In the genomic region with DNA sequence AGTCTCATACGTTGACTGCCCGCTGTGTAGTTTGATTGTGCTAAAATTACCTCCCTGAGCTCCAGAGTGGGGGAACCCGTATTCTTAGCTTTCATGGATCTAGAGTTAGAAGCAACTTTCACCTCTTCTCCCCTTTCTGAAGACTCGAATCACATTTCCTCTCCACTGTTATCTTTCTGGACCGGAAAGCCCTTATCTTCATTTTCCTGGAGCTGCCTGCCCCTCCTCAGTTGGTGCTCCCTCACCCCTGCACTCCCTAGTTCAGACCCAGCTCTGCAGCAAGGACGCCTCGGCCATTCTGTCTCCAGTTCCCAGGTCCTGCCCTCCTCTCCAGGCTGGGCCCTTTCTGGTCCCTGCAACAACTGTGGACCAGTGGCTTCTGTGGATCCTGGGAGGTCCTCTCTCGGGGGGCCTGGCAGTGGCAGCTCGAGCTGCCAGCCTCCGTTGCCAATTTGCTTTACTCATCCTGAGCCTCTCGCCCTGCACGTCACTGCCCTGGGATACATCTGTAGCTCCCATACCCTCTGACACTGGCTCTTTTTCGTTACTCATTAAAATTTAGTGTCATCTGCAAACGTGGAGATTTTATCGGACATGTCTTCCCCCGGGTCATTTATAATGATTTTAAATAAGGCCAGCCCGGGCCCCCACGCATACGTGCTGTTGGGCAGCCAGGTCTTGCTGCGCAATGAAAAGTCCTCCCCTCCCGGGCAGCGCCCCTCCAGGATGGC, we compare ENCODE assay signal across 13 cellular contexts.
DNase-seq lines count a peak whose midpoint lies in the region; ATAC-seq, FAIRE-seq and TF ChIP-seq lines count a peak whose summit lies in the region.
"Had no signal": no experiment of that assay in that cellular context is flagged by ENCODE, and none has a peak within 500 bp of the region (broad histone marks: within the 10 kb centered on the region; RNA-seq: fewer than 3 reads in every experiment).

No MANE protein-coding gene starts in this region.

- peaks cover 37 to 91% of the 10 kb centered on the region in 2 experiments; a peak in 4 of 5 replicates for H3K27me3 ChIP-seq in K562 (ENCODE audit: control insufficient read depth in 2 of 2, insufficient read depth in 2 of 2, low read length in 2 of 2)
- H3K27me3 ChIP-seq in CD8-positive, alpha-beta memory T cell (ENCODE audit: insufficient read depth, low read length, poor library complexity, severe bottlenecking) = peaks cover 6% of the 10 kb centered on the region
- H3K27me3 ChIP-seq: BLaER1 had no signal

- intact Hi-C loops in K562 (cut with micrococcal nuclease) = no loop called here

- no peak overlapping the region for H3K4me3 ChIP-seq in K562
- no peak overlapping the region for H3K4me3 ChIP-seq in CD8-positive, alpha-beta memory T cell (ENCODE audit: low read length)
- H3K4me3 ChIP-seq: A549, BLaER1, GM23248 had no signal

- H3K4me3 Mint-ChIP-seq in nephron progenitor cell = no peak overlapping the region
- H3K4me3 Mint-ChIP-seq in CD8-positive, alpha-beta memory T cell = no peak overlapping the region

- H3K79me2 ChIP-seq in K562 (ENCODE audit: control insufficient read depth, insufficient read depth, low read length) = no peaks in the 10 kb centered on the region

- CTCF ChIA-PET in K562 (lab: Yijun Ruan, JAX; ENCODE audit: low intra/inter-chr PET ratio) = no interaction called here
- CTCF ChIA-PET in CD8-positive, alpha-beta memory T cell (lab: Charles Lee) = no interaction called here

- ATAC-seq in SK-N-SH treated with all-trans-retinoic acid at 6 μM for 48 hours = peak; percentile 23; the same call in 1 of the 3 replicates
- peak; percentile 48 for ATAC-seq in K562
- ATAC-seq in GM21423 (IDR thresholded peaks at IDR 0.05; ENCODE audit: unreplicated experiment) = no peak
- ATAC-seq: A549 had no signal

- no TSS peak for BruUV-seq in K562 (replicated peaks; lab: Mats Ljungman, UMichigan)

- WGBS in K562 (ENCODE audit: insufficient coverage, low coverage, missing lambda C conversion rate) = 5% methylated on average over 22 of the region's 22 CpGs

- no peak overlapping the region for H3K9ac ChIP-seq in K562 (ENCODE audit: insufficient read depth in 1 of 2, low read depth in 2 of 2, low read length in 2 of 2)
- H3K9ac ChIP-seq: BLaER1, GM23248 had no signal

- no peak overlapping the region for H3K4me2 ChIP-seq in K562 (ENCODE audit: insufficient read depth, low read length)
- H3K4me2 ChIP-seq: A549, BLaER1 had no signal

- FAIRE-seq in K562 (lab: Jason Lieb, UNC) = no peak
- FAIRE-seq: A549, H54 had no signal

- 0 out of 2 replicates have a peak, but pooled peaks have one; percentile 21 for TF ChIP-seq EP300 in K562 (IDR thresholded peaks at IDR 0.05; ENCODE audit: low read length)

- H3K27me3 Mint-ChIP-seq in nephron progenitor cell (ENCODE audit: low read depth, poor library complexity) = peaks cover 48% of the 10 kb centered on the region
- H3K27me3 Mint-ChIP-seq in CD8-positive, alpha-beta memory T cell = peaks cover 12 to 57% of the 10 kb centered on the region in 2 donors

- H3K9me3 ChIP-seq in K562 (replicated peaks; ENCODE audit: control insufficient read depth, insufficient read depth, low read depth, low read length) = no peaks in the 10 kb centered on the region
- H3K9me3 ChIP-seq in CD8-positive, alpha-beta memory T cell (ENCODE audit: low read length) = no peaks in the 10 kb centered on the region
- H3K9me3 ChIP-seq: A549, BLaER1 had no signal

- peaks cover 0 to 10% of the 10 kb centered on the region in 2 experiments; a peak in 3 of 5 replicates for H3K4me1 ChIP-seq in K562 (replicated peaks in 1 of 2; ENCODE audit: control insufficient read depth in 2 of 2, insufficient read depth in 2 of 2, low read length in 2 of 2)
- no peaks in the 10 kb centered on the region for H3K4me1 ChIP-seq in CD8-positive, alpha-beta memory T cell (ENCODE audit: insufficient read depth, low read length)
- H3K4me1 ChIP-seq: A549, BLaER1 had no signal

- POLR2A ChIA-PET in K562 (lab: Yijun Ruan, JAX) = interaction anchor here (0.8 kb wide), 1 partner anchor 12 kb away, joined by 4 read pairs; no protein-coding TSS in a partner anchor
- POLR2A ChIA-PET in CD8-positive, alpha-beta memory T cell (lab: Charles Lee) = no interaction called here

- in situ Hi-C loops in K562 (cut with MboI) = no loop called here

- H3K9me3 Mint-ChIP-seq in nephron progenitor cell = no peaks in the 10 kb centered on the region
- no peaks in the 10 kb centered on the region for H3K9me3 Mint-ChIP-seq in CD8-positive, alpha-beta memory T cell

- peak overlapping the region; percentile 33 for H3K27ac Mint-ChIP-seq in nephron progenitor cell
- H3K27ac Mint-ChIP-seq in CD8-positive, alpha-beta memory T cell = peak overlapping the region in 1 of 8 donors; percentile 73

- H3K4me1 Mint-ChIP-seq in nephron progenitor cell = peaks cover 10% of the 10 kb centered on the region
- H3K4me1 Mint-ChIP-seq in CD8-positive, alpha-beta memory T cell = no peaks in the 10 kb centered on the region

- H3K9me1 ChIP-seq in K562 (ENCODE audit: control insufficient read depth, insufficient read depth, low read length) = peaks cover 7% of the 10 kb centered on the region

- DNase-seq in OCI-M1 (lab: John Stamatoyannopoulos, UW) = peak; percentile 38
- peak in 3 of 4 experiments; percentile 25 to 40 (median 33) for DNase-seq in K562 (ENCODE audit: extremely low read depth in 1 of 4, low spot score in 3 of 4)
- DNase-seq in nephron progenitor cell = no peak
- no peak for DNase-seq in AML-193 (lab: John Stamatoyannopoulos, UW)
- DNase-seq in CD8-positive, alpha-beta memory T cell = no peak
- DNase-seq: Calu3, DMS 273 treated with DMSO at 0.1 percent for 48 hours, GM23248 had no signal

- no peak overlapping the region for H2AFZ ChIP-seq in K562 (ENCODE audit: low read depth, low read length)
- H2AFZ ChIP-seq: GM23248 had no signal

- H3K36me3 ChIP-seq in K562 (ENCODE audit: control insufficient read depth, insufficient read depth, low read length) = no peaks in the 10 kb centered on the region
- H3K36me3 ChIP-seq in CD8-positive, alpha-beta memory T cell (ENCODE audit: insufficient read depth, low read length) = no peaks in the 10 kb centered on the region
- H3K36me3 ChIP-seq: BLaER1 had no signal

- TF ChIP-seq POLR2A in K562 (conservative IDR thresholded peaks at IDR 0.05) = no peak

- peaks cover 52% of the 10 kb centered on the region for H4K20me1 ChIP-seq in K562 (replicated peaks; ENCODE audit: control insufficient read depth, insufficient read depth, low read length)
- H4K20me1 ChIP-seq: BLaER1 had no signal

- H3K36me3 Mint-ChIP-seq in nephron progenitor cell (ENCODE audit: low read depth) = no peaks in the 10 kb centered on the region
- H3K36me3 Mint-ChIP-seq in CD8-positive, alpha-beta memory T cell = no peaks in the 10 kb centered on the region

- TF ChIP-seq CTCF in K562 (IDR thresholded peaks at IDR 0.05 in 2 of 3, conservative IDR thresholded peaks at IDR 0.05 in 1 of 3; ENCODE audit: insufficient read depth in 2 of 3, low read depth in 1 of 3, low read length in 3 of 3) = no peak
- no peak for TF ChIP-seq CTCF in nephron progenitor cell (IDR thresholded peaks at IDR 0.05)

- H3K27ac ChIP-seq in K562 (ENCODE audit: extremely low read depth, low read depth, low read length) = no peak overlapping the region
- no peak overlapping the region for H3K27ac ChIP-seq in CD8-positive, alpha-beta memory T cell (ENCODE audit: low read depth, low read length)
- H3K27ac ChIP-seq: A549, BLaER1, GM23248 had no signal

- TF ChIP-seq RAD21 in K562 (CRISPR knock-in tag; conservative IDR thresholded peaks at IDR 0.05 in 1 of 2, IDR thresholded peaks at IDR 0.05 in 1 of 2) = no peak

TF ChIP-seq in SK-N-SH treated with all-trans-retinoic acid at 6 μM for 48 hours, 23 proteins besides CTCF, POLR2A, EP300 and RAD21:
- no peak for TF ChIP-seq ARNTL (CRISPR knock-in tag; IDR thresholded peaks at IDR 0.05; ENCODE audit: borderline replicate concordance, low read depth)
- no peak for TF ChIP-seq ZFP30 (CRISPR knock-in tag; IDR thresholded peaks at IDR 0.05)
- TF ChIP-seq ZFP3 (CRISPR knock-in tag; IDR thresholded peaks at IDR 0.05) = no peak
- no peak for TF ChIP-seq OSR1 (CRISPR knock-in tag; IDR thresholded peaks at IDR 0.05)
- TF ChIP-seq GLIS3 (CRISPR knock-in tag; IDR thresholded peaks at IDR 0.05) = no peak

TF ChIP-seq in K562, 482 proteins besides CTCF, POLR2A, EP300 and RAD21 (continues in another document):
- TF ChIP-seq RCOR1 (IDR thresholded peaks at IDR 0.05; ENCODE audit: borderline replicate concordance in 1 of 2, low read depth in 2 of 2, low read length in 2 of 2) (peak in 1 of 2 experiments; percentile 73; a peak in 1 of 4 replicates), ZNF133 (CRISPR knock-in tag; IDR thresholded peaks at IDR 0.05) (no peak), TEAD4 (IDR thresholded peaks at IDR 0.05; ENCODE audit: low read length) (peak; percentile 51; the same call in 1 of the 2 replicates), TEAD4 (CRISPR knock-in tag; IDR thresholded peaks at IDR 0.05; ENCODE audit: borderline replicate concordance) (no peak), SMARCE1 (IDR thresholded peaks at IDR 0.05) (peak; percentile 41; the same call in 1 of the 2 replicates), ZNF354B (CRISPR knock-in tag; IDR thresholded peaks at IDR 0.05) (no peak), CBFA2T3 (IDR thresholded peaks at IDR 0.05) (peak; percentile 57), IRF2 (CRISPR knock-in tag; IDR thresholded peaks at IDR 0.05) (no peak), TAL1 (IDR thresholded peaks at IDR 0.05) (peak; percentile 47), LARP7 (IDR thresholded peaks at IDR 0.05) (no peak), SMARCA4 (IDR thresholded peaks at IDR 0.05) (peak; percentile 46; the same call in 1 of the 2 replicates), ZNF263 (CRISPR knock-in tag; IDR thresholded peaks at IDR 0.05; ENCODE audit: borderline replicate concordance) (peak; percentile 95), DPF2 (IDR thresholded peaks at IDR 0.05) (peak; percentile 66; the same call in 1 of the 2 replicates), ARID1B (IDR thresholded peaks at IDR 0.05) (peak; percentile 75), ELF1 (tag; IDR thresholded peaks at IDR 0.05) (no peak), SIN3A (IDR thresholded peaks at IDR 0.05; ENCODE audit: borderline replicate concordance in 2 of 2, control insufficient read depth in 1 of 2, low read depth in 2 of 2, low read length in 2 of 2) (no peak), RBM34 (IDR thresholded peaks at IDR 0.05; ENCODE audit: borderline replicate concordance, insufficient read depth, low read length) (no peak), STAT5A (IDR thresholded peaks at IDR 0.05; ENCODE audit: borderline replicate concordance, low read length) (0 out of 2 replicates have a peak, but pooled peaks have one; percentile 27), KLF16 (IDR thresholded peaks at IDR 0.05) (0 out of 2 replicates have a peak, but pooled peaks have one; percentile 28), BHLHE40 (IDR thresholded peaks at IDR 0.05; ENCODE audit: low read length) (no peak)
- TF ChIP-seq, protein P1, sequence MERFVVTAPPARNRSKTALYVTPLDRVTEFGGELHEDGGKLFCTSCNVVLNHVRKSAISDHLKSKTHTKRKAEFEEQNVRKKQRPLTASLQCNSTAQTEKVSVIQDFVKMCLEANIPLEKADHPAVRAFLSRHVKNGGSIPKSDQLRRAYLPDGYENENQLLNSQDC (CRISPR knock-in tag; IDR thresholded peaks at IDR 0.05) = no peak

Comparison
In these comparisons a context has a peak if more than half of its experiments do, and no peak if none do; other contexts are left out.
1. DNase-seq: peak in OCI-M1 (single experiment) and K562 (3 of 4); none in nephron progenitor cell (single experiment), AML-193 (0 of 2) and CD8-positive, alpha-beta memory T cell (0 of 5).